ENCODE assay signal across 8 cellular contexts in the genomic region with DNA sequence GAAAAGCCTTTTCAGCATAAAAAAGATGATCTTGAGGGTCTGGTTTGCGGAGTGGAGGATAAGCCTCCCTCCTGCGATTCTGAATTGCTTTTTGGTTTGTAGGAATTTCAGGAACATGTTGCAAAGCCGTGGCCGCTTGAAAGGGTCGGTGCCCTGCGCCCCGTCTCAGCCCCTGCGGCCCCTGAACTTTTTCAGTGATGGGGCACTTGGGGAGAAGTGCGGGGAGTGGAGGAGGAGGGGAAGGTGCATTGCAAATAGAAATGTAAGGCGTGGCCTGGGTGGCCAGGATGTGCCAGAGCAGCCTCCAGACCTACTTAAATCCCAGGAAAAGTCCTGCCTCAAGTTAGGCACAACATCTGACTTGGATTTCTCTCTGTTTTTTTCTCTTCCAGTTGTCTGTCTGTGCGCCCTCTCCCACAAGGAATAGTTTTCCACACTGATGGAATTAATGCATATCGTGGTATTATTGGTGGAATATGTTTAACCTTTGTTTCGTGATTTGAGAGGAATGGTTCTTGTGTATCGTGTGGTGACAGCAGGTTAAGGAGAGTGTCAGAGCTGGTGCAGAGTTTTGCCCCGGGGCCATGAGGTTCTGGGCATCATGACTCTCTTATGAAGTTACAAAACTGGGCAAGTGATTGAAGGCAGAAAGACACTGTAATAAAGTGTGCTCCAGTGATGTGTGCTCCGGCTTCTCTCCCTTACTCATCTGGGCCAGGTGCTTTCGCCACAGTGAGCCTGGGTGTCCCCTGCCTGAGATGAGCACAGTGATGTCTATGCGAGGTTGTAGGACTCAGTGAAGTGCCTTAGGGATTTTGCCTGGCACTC.
DNase-seq lines count a peak whose midpoint lies in the region; ATAC-seq and TF ChIP-seq lines count a peak whose summit lies in the region.

No MANE protein-coding gene starts in this region.

- H4K91ac ChIP-seq in IMR-90 (ENCODE audit: insufficient read depth, low read depth, low read length), result peak overlapping the region; percentile 93

- TF ChIP-seq CTCF in AG04450 (IDR thresholded peaks at IDR 0.05; ENCODE audit: low read depth, low read length) (no peak), IMR-90 (conservative IDR thresholded peaks at IDR 0.05; ENCODE audit: low read depth, low read length) (no peak), chondrocyte (IDR thresholded peaks at IDR 0.05) (no peak)

- H3K14ac ChIP-seq in IMR-90 (replicated peaks; ENCODE audit: low read depth, low read length), result peak overlapping the region; percentile 96

- peak overlapping the region; percentile 82 for H3K9ac ChIP-seq in IMR-90 (ENCODE audit: low read depth, low read length)

- H4K8ac ChIP-seq in IMR-90 (ENCODE audit: low read depth in 2 of 2, low read length in 2 of 2), result peak overlapping the region; percentile 63 to 83

- H3K4me3 Mint-ChIP-seq in chondrocyte (ENCODE audit: unreplicated experiment) (peak overlapping the region; percentile 76), naive B cell (peak overlapping the region; percentile 30 to 98 (median 96))

- in situ Hi-C loops in IMR-90 (cut with MboI; ENCODE audit: low sequenced_read_pairs), result no loop called here

- TF ChIP-seq POLR2A in IMR-90 (IDR thresholded peaks at IDR 0.05; ENCODE audit: low read depth, low read length), result no peak

- H2BK5ac ChIP-seq in IMR-90 (ENCODE audit: low read depth, low read length, poor library complexity, severe bottlenecking), result peak overlapping the region; percentile 87

- H3K9me3 Mint-ChIP-seq in chondrocyte (ENCODE audit: low read depth), result no peaks in the 10 kb centered on the region
- no peaks in the 10 kb centered on the region for H3K9me3 Mint-ChIP-seq in naive B cell

- H2AFZ ChIP-seq in IMR-90 (replicated peaks; ENCODE audit: low read length, poor library complexity), result peak overlapping the region; percentile 65

- peak overlapping the region; percentile 96 for H3K4ac ChIP-seq in IMR-90 (ENCODE audit: low read depth, low read length)

- H3K36me3 Mint-ChIP-seq in chondrocyte (ENCODE audit: low read depth) (no peaks in the 10 kb centered on the region), naive B cell (no peaks in the 10 kb centered on the region)

- ATAC-seq in IMR-90 (ENCODE audit: low read depth) (no peak), naive B cell (ENCODE audit: low read depth in 2 of 2) (no peak), GM21576 (IDR thresholded peaks at IDR 0.05; ENCODE audit: unreplicated experiment) (no peak), HG03342 (IDR thresholded peaks at IDR 0.05; ENCODE audit: unreplicated experiment) (no peak), HG02970 (IDR thresholded peaks at IDR 0.05; ENCODE audit: low FRiP score, unreplicated experiment) (no peak)

- H3K27me3 Mint-ChIP-seq in chondrocyte (ENCODE audit: low read depth) (no peaks in the 10 kb centered on the region), naive B cell (no peaks in the 10 kb centered on the region)

- POLR2A ChIA-PET in AG04450 (lab: Yijun Ruan, JAX) (interaction anchor here (0.6 kb wide), 1 partner anchor 28 kb away, joined by 3 read pairs; no protein-coding TSS in a partner anchor), IMR-90 (lab: Charles Lee; ENCODE audit: unreplicated experiment) (no interaction called here)

- no peaks in the 10 kb centered on the region for H3K36me3 ChIP-seq in IMR-90 (ENCODE audit: control insufficient read depth, insufficient read depth, low read length)

- peaks cover 93% of the 10 kb centered on the region for H3K4me1 Mint-ChIP-seq in chondrocyte (ENCODE audit: low read depth)
- H3K4me1 Mint-ChIP-seq in naive B cell, result peaks cover 43 to 51% (median 48%) of the 10 kb centered on the region in 3 donors

- no peaks in the 10 kb centered on the region for H3K9me3 ChIP-seq in AG04450 (ENCODE audit: control insufficient read depth, insufficient read depth, low read length)
- no peaks in the 10 kb centered on the region for H3K9me3 ChIP-seq in IMR-90 (ENCODE audit: control insufficient read depth, insufficient read depth, low read length)

- H2AK5ac ChIP-seq in IMR-90 (ENCODE audit: low read depth, low read length), result peak overlapping the region; percentile 99

- CTCF ChIA-PET in AG04450 (lab: Charles Lee), result interaction anchor here (0.8 kb wide), 1 partner anchor 28 kb away, joined by 3 read pairs; no protein-coding TSS in a partner anchor
- CTCF ChIA-PET in IMR-90 (lab: Yijun Ruan, JAX), result no interaction called here

- DNase-seq in AG04450 (ENCODE audit: low read depth, low spot score) (no peak), IMR-90 (no peak), chondrocyte (ENCODE audit: low spot score) (no peak), naive B cell (no peak), NCI-H524 (lab: John Stamatoyannopoulos, UW) (no peak)

- H3K18ac ChIP-seq in IMR-90 (ENCODE audit: low read depth, low read length), result peak overlapping the region; percentile 63

- peak overlapping the region; percentile 83 for H2AK9ac ChIP-seq in IMR-90 (replicated peaks; ENCODE audit: low read depth, low read length, poor library complexity)

- H3K27ac Mint-ChIP-seq in chondrocyte (ENCODE audit: unreplicated experiment) (peak overlapping the region; percentile 96), naive B cell (peak overlapping the region in 2 of 6 donors; percentile 90 to 97)

- peaks cover 45% of the 10 kb centered on the region for H3K4me1 ChIP-seq in IMR-90 (ENCODE audit: control insufficient read depth, insufficient read depth, low read length)

- H3K27ac ChIP-seq in AG04450 (ENCODE audit: low read depth, low read length) (peak overlapping the region; percentile 71), IMR-90 (ENCODE audit: insufficient read depth, low read length) (peak overlapping the region; percentile 70)

- dilution Hi-C loops in IMR-90 (cut with HindIII; ENCODE audit: low sequenced_read_pairs, unreplicated experiment), result no loop called here

- peak overlapping the region; percentile 85; the same call in 2 of the 3 replicates for H2BK15ac ChIP-seq in IMR-90 (ENCODE audit: low read depth, low read length)

- no peak for TF ChIP-seq RAD21 in IMR-90 (IDR thresholded peaks at IDR 0.05; ENCODE audit: low read length)

- H3K27me3 ChIP-seq in AG04450 (ENCODE audit: control insufficient read depth, insufficient read depth, low read length) (no peaks in the 10 kb centered on the region), IMR-90 (ENCODE audit: control insufficient read depth, insufficient read depth, low read length) (no peaks in the 10 kb centered on the region)

- H3K9me1 ChIP-seq in IMR-90 (ENCODE audit: insufficient read depth, low read length), result peaks cover 19% of the 10 kb centered on the region

- intact Hi-C loops in IMR-90 (cut with micrococcal nuclease), result loop anchor here (1.0 kb wide), 1 partner anchor 206 kb away; the partner anchor contains the start of gene IGF1R

- H4K5ac ChIP-seq in IMR-90 (ENCODE audit: low read depth, low read length), result peak overlapping the region; percentile 41

- peak overlapping the region; percentile 37 for H3K4me2 ChIP-seq in IMR-90 (ENCODE audit: low read depth, low read length)

- peak overlapping the region; percentile 94 for H2BK20ac ChIP-seq in IMR-90 (ENCODE audit: low read depth, low read length)

- 61% methylated on average over 5 of the region's 18 CpGs; no CpG with 5 or more reads in 1 of the 2 experiments for whole genome bisulfite sequencing in IMR-90 (ENCODE audit: extremely low coverage in 2 of 2, insufficient read length in 1 of 2), 2 experiments

- H3K4me3 ChIP-seq in AG04450 (ENCODE audit: low read depth, low read length), result peak overlapping the region; percentile 68
- no peak overlapping the region for H3K4me3 ChIP-seq in IMR-90 (ENCODE audit: insufficient read depth, low read depth, low read length)

- H2BK120ac ChIP-seq in IMR-90 (ENCODE audit: low read depth, low read length), result peak overlapping the region; percentile 95

- H3K23ac ChIP-seq in IMR-90 (ENCODE audit: low read depth, low read length), result peak overlapping the region; percentile 96

- H4K20me1 ChIP-seq in IMR-90 (ENCODE audit: insufficient read depth, low read length), result peaks cover 32% of the 10 kb centered on the region

- peak overlapping the region; percentile 57 for H3K56ac ChIP-seq in IMR-90 (ENCODE audit: extremely low read depth, insufficient read depth, low read length)

- BruUV-seq in IMR-90 (replicated peaks; lab: Mats Ljungman, UMichigan), result no TSS peak

- H3K79me1 ChIP-seq in IMR-90 (ENCODE audit: low read depth in 1 of 2, low read length in 2 of 2), result peaks cover 19 to 74% of the 10 kb centered on the region in 2 experiments

TF ChIP-seq in IMR-90, 13 proteins besides CTCF, POLR2A, EP300 and RAD21:
- TF ChIP-seq SMC3 (IDR thresholded peaks at IDR 0.05; ENCODE audit: low read depth, low read length), result no peak
- TF ChIP-seq CEBPB (IDR thresholded peaks at IDR 0.05; ENCODE audit: low read depth, low read length), result no peak
- no peak for TF ChIP-seq FOS (IDR thresholded peaks at IDR 0.05; ENCODE audit: low read depth, low read length)
- TF ChIP-seq, protein P1, sequence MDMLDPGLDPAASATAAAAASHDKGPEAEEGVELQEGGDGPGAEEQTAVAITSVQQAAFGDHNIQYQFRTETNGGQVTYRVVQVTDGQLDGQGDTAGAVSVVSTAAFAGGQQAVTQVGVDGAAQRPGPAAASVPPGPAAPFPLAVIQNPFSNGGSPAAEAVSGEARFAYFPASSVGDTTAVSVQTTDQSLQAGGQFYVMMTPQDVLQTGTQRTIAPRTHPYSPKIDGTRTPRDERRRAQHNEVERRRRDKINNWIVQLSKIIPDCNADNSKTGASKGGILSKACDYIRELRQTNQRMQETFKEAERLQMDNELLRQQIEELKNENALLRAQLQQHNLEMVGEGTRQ (IDR thresholded peaks at IDR 0.05; ENCODE audit: low read depth, low read length), result no peak
- TF ChIP-seq BHLHE40 (IDR thresholded peaks at IDR 0.05; ENCODE audit: low read depth, low read length), result no peak
- TF ChIP-seq RCOR1 (IDR thresholded peaks at IDR 0.05; ENCODE audit: insufficient replicate concordance, low read length), result no peak
- TF ChIP-seq RFX5 (IDR thresholded peaks at IDR 0.05; ENCODE audit: low read depth, low read length), result no peak
- no peak for TF ChIP-seq MAFK (IDR thresholded peaks at IDR 0.05; ENCODE audit: low read depth, low read length)
- no peak for TF ChIP-seq MAZ (IDR thresholded peaks at IDR 0.05; ENCODE audit: borderline replicate concordance, low read depth, low read length)
- TF ChIP-seq MXI1 (IDR thresholded peaks at IDR 0.05; ENCODE audit: borderline replicate concordance, low read depth, low read length), result no peak
